ENCODE assay signal across 20 cellular contexts in the genomic region with DNA sequence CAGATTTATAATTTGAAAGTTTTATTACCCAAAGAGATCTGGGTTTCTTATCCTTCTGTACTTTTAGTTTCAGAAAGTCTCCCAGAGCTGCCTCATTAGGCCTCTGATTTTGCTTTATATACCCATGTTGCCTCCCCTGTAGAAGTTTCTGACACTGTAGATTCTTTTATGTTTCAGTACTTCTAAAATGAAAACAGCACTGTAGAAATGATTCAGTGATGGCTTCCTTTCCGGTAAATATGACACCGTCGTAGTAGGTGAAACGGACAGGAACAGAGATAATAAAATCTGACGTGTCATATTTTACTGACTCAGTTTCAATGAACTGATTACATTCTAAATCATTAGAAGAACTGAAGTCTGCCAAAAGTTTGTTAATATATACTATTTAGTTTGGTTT.
"Had no signal": no experiment of that assay in that cellular context is flagged by ENCODE, and none has a peak within 500 bp of the region (broad histone marks: within the 10 kb centered on the region; RNA-seq: fewer than 3 reads in every experiment).

No MANE protein-coding gene starts in this region.

- H3K27me3 ChIP-seq: brain microvascular endothelial cell, cardiac muscle cell, MG63, SJSA1 had no signal

- H3K27me3 Mint-ChIP-seq: activated CD8-positive, alpha-beta T cell treated with anti-CD3 and anti-CD28 coated beads for 36 hours; activated naive CD8-positive, alpha-beta T cell; activated T-cell treated with anti-CD3 and anti-CD28 coated beads, Interleukin-2, amount 50 U/mL, for 24 hours had no signal

- H3K4me3 ChIP-seq: cardiac muscle cell, MG63, SJSA1 had no signal

- H3K9me3 ChIP-seq: MG63, SJSA1 had no signal

- H3K4me3 Mint-ChIP-seq: activated CD8-positive, alpha-beta T cell treated with anti-CD3 and anti-CD28 coated beads for 36 hours; activated naive CD4-positive, alpha-beta T cell treated with anti-CD3 and anti-CD28 coated beads for 36 hours; activated naive CD8-positive, alpha-beta T cell; activated T-cell treated with anti-CD3 and anti-CD28 coated beads, Interleukin-2, amount 50 U/mL, for 24 hours; T-helper 1 cell treated with Interleukin-12 subunit alpha and Interleukin-12 subunit beta and Interleukin-4 antibody, amounts not matched to agents 30 μg/mL and 1 μg/mL, for 36 hours; WTC11 had no signal

- DNase-seq: activated CD8-positive, alpha-beta memory T cell treated with anti-CD3 and anti-CD28 coated beads, Interleukin-2, amount 50 U/mL, for 48 hours; activated CD8-positive, alpha-beta T cell treated with anti-CD3 and anti-CD28 coated beads for 36 hours; activated gamma-delta T cell; activated naive CD4-positive, alpha-beta T cell treated with anti-CD3 and anti-CD28 coated beads for 36 hours; activated T-cell treated with anti-CD3 and anti-CD28 coated beads, Interleukin-2, amount 50 U/mL, for 24 hours; brain microvascular endothelial cell; MG63; MV-4-11; NCI-H1092 treated with DMSO at 0.1 percent for 48 hours; NCI-H1417 treated with DMSO at 0.1 percent for 48 hours; NCI-H1694; NCI-H2029 treated with DMSO at 0.1 percent for 48 hours; NCI-H510A treated with DMSO at 0.1 percent for 48 hours; NK-92 treated with Interleukin-12 subunit alpha and Interleukin-12 subunit beta, amount 100 ng/mL, for 24 hours; SHP77 had no signal

- ATAC-seq: activated CD8-positive, alpha-beta T cell treated with anti-CD3 and anti-CD28 coated beads for 36 hours; WTC11 had no signal

- H3K36me3 Mint-ChIP-seq: activated naive CD8-positive, alpha-beta T cell; WTC11 had no signal

- H3K36me3 ChIP-seq: brain microvascular endothelial cell, cardiac muscle cell, MG63, SJSA1 had no signal

- H3K27ac Mint-ChIP-seq: activated CD8-positive, alpha-beta T cell treated with anti-CD3 and anti-CD28 coated beads for 36 hours; activated naive CD4-positive, alpha-beta T cell treated with anti-CD3 and anti-CD28 coated beads for 36 hours; activated naive CD8-positive, alpha-beta T cell; activated T-cell treated with anti-CD3 and anti-CD28 coated beads, Interleukin-2, amount 50 U/mL, for 24 hours; T-helper 1 cell treated with Interleukin-12 subunit alpha and Interleukin-12 subunit beta and Interleukin-4 antibody, amounts not matched to agents 30 μg/mL and 1 μg/mL, for 36 hours; WTC11 had no signal

- H3K9me3 Mint-ChIP-seq: activated CD8-positive, alpha-beta T cell treated with anti-CD3 and anti-CD28 coated beads for 36 hours; activated naive CD4-positive, alpha-beta T cell treated with anti-CD3 and anti-CD28 coated beads for 36 hours; activated T-cell treated with anti-CD3 and anti-CD28 coated beads, Interleukin-2, amount 50 U/mL, for 24 hours; WTC11 had no signal

- H3K27ac ChIP-seq: brain microvascular endothelial cell, cardiac muscle cell, SJSA1 had no signal
